22 cellular contexts compared by ENCODE assay signal in the genomic region with DNA sequence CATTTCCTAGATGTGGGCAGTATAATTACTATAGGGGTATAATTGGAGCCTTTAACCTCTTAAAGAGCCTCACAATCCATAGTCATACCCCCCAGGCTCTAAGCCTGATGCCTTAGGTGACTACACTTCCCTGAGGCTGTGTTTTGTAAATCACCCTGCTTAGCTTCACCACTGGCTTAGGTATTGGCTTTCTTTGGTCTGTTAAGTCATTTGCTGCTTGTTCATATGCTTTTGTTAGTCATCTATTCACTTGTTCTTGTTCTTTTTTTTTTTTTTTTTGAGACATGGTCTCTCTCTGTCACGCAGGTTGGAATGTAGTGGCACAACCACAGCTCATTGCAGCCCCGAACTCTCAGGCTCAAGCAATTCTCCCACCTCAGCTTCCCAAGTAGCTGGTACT. TPM values are rescaled to one million over a fixed set of nuclear protein-coding genes. Genes with fewer than 3 reads are reported as not detected.
DNase-seq lines count a peak whose midpoint lies in the region; ATAC-seq, FAIRE-seq and TF ChIP-seq lines count a peak whose summit lies in the region.
"Had no signal": no experiment of that assay in that cellular context is flagged by ENCODE, and none has a peak within 500 bp of the region (broad histone marks: within the 10 kb centered on the region; RNA-seq: fewer than 3 reads in every experiment).

No MANE protein-coding gene starts in this region.

- POLR2A ChIA-PET in CD8-positive, alpha-beta T cell (lab: Charles Lee): no interaction called here

- dilution Hi-C loops in keratinocyte (cut with MboI; ENCODE audit: extremely low pct_ligation_motif_present, low sequenced_read_pairs): no loop called here

- H3K9me3 Mint-ChIP-seq in CD8-positive, alpha-beta T cell: no peaks in the 10 kb centered on the region

- no peaks in the 10 kb centered on the region for H3K9me1 ChIP-seq in keratinocyte (ENCODE audit: control insufficient read depth, extremely low read depth, insufficient read depth, low read length)

- H3K27me3 ChIP-seq in CD8-positive, alpha-beta T cell (ENCODE audit: insufficient read depth, low read length): no peaks in the 10 kb centered on the region
- no peaks in the 10 kb centered on the region for H3K27me3 ChIP-seq in keratinocyte (ENCODE audit: control insufficient read depth, extremely low read depth, insufficient read depth, low read length)
- H3K27me3 ChIP-seq in tibial artery: no peaks in the 10 kb centered on the region
- H3K27me3 ChIP-seq: adrenal gland, esophagus squamous epithelium, hepatocyte had no signal

- peaks cover 4% of the 10 kb centered on the region for H3K36me3 ChIP-seq in CD8-positive, alpha-beta T cell (ENCODE audit: insufficient read depth, low read length)
- peaks cover 3 to 4% of the 10 kb centered on the region in 2 experiments for H3K36me3 ChIP-seq in keratinocyte (ENCODE audit: control insufficient read depth in 2 of 2, extremely low read depth in 1 of 2, insufficient read depth in 2 of 2, low read length in 2 of 2)
- H3K36me3 ChIP-seq in tibial artery: peaks cover 35 to 56% (median 41%) of the 10 kb centered on the region in 3 donors

- no peaks in the 10 kb centered on the region for H3K9me3 ChIP-seq in CD8-positive, alpha-beta T cell (ENCODE audit: low read length)
- H3K9me3 ChIP-seq in keratinocyte (ENCODE audit: control insufficient read depth, low read depth, low read length) (no peaks in the 10 kb centered on the region), tibial artery (no peaks in the 10 kb centered on the region)
- H3K9me3 ChIP-seq: adrenal gland, esophagus squamous epithelium, HAP-1 had no signal

- peaks cover 15% of the 10 kb centered on the region for H3K4me1 ChIP-seq in CD8-positive, alpha-beta T cell (ENCODE audit: insufficient read depth, low read length)
- H3K4me1 ChIP-seq in keratinocyte (ENCODE audit: control insufficient read depth, extremely low read depth, insufficient read depth, low read length) (peaks cover 14% of the 10 kb centered on the region), tibial artery (peaks cover 0 to 6% (median 3%) of the 10 kb centered on the region in 4 donors)
- H3K4me1 ChIP-seq: HAP-1 had no signal

- TF ChIP-seq CTCF in CD8-positive, alpha-beta T cell (IDR thresholded peaks at IDR 0.05): no peak
- TF ChIP-seq CTCF in astrocyte of the spinal cord (IDR thresholded peaks at IDR 0.05; ENCODE audit: low read depth, low read length) (no peak), keratinocyte (optimal IDR thresholded peaks at IDR 0.05 in 1 of 3, IDR thresholded peaks at IDR 0.05 in 1 of 3, conservative IDR thresholded peaks at IDR 0.05 in 1 of 3; ENCODE audit: extremely low read depth in 1 of 3, insufficient read depth in 2 of 3, low read length in 3 of 3) (no peak), tibial artery (IDR thresholded peaks at IDR 0.05) (no peak)

- H3K36me3 Mint-ChIP-seq in CD8-positive, alpha-beta T cell: peaks cover 78% of the 10 kb centered on the region

- H3K4me3 Mint-ChIP-seq in CD8-positive, alpha-beta T cell: no peak overlapping the region

- no peaks in the 10 kb centered on the region for H4K20me1 ChIP-seq in keratinocyte (ENCODE audit: control insufficient read depth, extremely low read depth, insufficient read depth, low read length)

- intact Hi-C loops in CD8-positive, alpha-beta T cell (cut with DNase I, micrococcal nuclease): no loop called here
- intact Hi-C loops in tibial artery (cut with DNase I; ENCODE audit: low total_unique reads): no loop called here

- H3K4me2 ChIP-seq in keratinocyte (ENCODE audit: control insufficient read depth, extremely low read depth, insufficient read depth, low read depth, low read length): no peak overlapping the region
- H3K4me2 ChIP-seq: hepatocyte had no signal

- no peaks in the 10 kb centered on the region for H3K79me2 ChIP-seq in keratinocyte (ENCODE audit: control insufficient read depth, insufficient read depth, low read length)

- H2AFZ ChIP-seq in keratinocyte (ENCODE audit: control insufficient read depth, low read length): no peak overlapping the region
- H2AFZ ChIP-seq: hepatocyte had no signal

- H3K27ac Mint-ChIP-seq in CD8-positive, alpha-beta T cell: peak overlapping the region; percentile 62

- no peak for DNase-seq in CD8-positive, alpha-beta T cell
- peak; percentile 16 for DNase-seq in HK-2 (ENCODE audit: unreplicated experiment)
- DNase-seq in astrocyte of the spinal cord (ENCODE audit: low read depth, low spot score): peak; percentile 7
- DNase-seq in keratinocyte (ENCODE audit: low read depth, low spot score): peak; percentile 30
- no peak for DNase-seq in effector CD8-positive, alpha-beta T cell (lab: John Stamatoyannopoulos, UW)
- no peak for DNase-seq in NCI-H146 treated with DMSO at 0.1 percent for 48 hours (lab: John Stamatoyannopoulos, UW; ENCODE audit: unreplicated experiment)
- DNase-seq in tibial artery: no peak
- DNase-seq in hippocampal formation (lab: John Stamatoyannopoulos, UW): no peak
- DNase-seq: activated CD4-positive, alpha-beta T cell treated with anti-CD3 and anti-CD28 coated beads, Interleukin-2, amount 50 U/mL, for 1 hour; adrenal gland; esophagus squamous epithelium; left cardiac atrium; NCI-H2081 treated with DMSO at 0.1 percent for 48 hours; NCI-H524 treated with DMSO at 0.1 percent for 48 hours; occipital lobe; stimulated activated CD4-positive, alpha-beta T cell treated with anti-CD3 and anti-CD28 coated beads, Interleukin-2, amount 100 ng/mL, for 24 hours; substantia nigra had no signal

- no peak overlapping the region for H3K4me3 ChIP-seq in CD8-positive, alpha-beta T cell (ENCODE audit: low read depth, low read length)
- H3K4me3 ChIP-seq in astrocyte of the spinal cord (ENCODE audit: low read depth, low read length): no peak overlapping the region
- no peak overlapping the region for H3K4me3 ChIP-seq in keratinocyte (ENCODE audit: control insufficient read depth in 2 of 3, extremely low read depth in 1 of 3, insufficient read depth in 2 of 3, low read depth in 1 of 3, low read length in 3 of 3)
- no peak overlapping the region for H3K4me3 ChIP-seq in tibial artery
- H3K4me3 ChIP-seq: adrenal gland, coronary artery, esophagus squamous epithelium, HAP-1, hepatocyte had no signal

- H3K27me3 Mint-ChIP-seq in CD8-positive, alpha-beta T cell (ENCODE audit: low read depth): no peaks in the 10 kb centered on the region

- CTCF ChIA-PET in CD8-positive, alpha-beta T cell (lab: Charles Lee): no interaction called here

- in situ Hi-C loops in astrocyte of the spinal cord (cut with HindIII; ENCODE audit: low sequenced_read_pairs): no loop called here

- no peak overlapping the region for H3K27ac ChIP-seq in CD8-positive, alpha-beta T cell (ENCODE audit: low read depth, low read length)
- peak overlapping the region; percentile 38 for H3K27ac ChIP-seq in keratinocyte (ENCODE audit: control insufficient read depth, insufficient read depth, low read length)
- no peak overlapping the region for H3K27ac ChIP-seq in tibial artery
- H3K27ac ChIP-seq: adrenal gland, coronary artery, hepatocyte had no signal

- no peak overlapping the region for H3K9ac ChIP-seq in keratinocyte (ENCODE audit: control insufficient read depth, extremely low read depth, insufficient read depth, low read length)

- no peak for ATAC-seq in CD8-positive, alpha-beta T cell
- ATAC-seq: HepG2, left cardiac atrium, sciatic nerve had no signal

- FAIRE-seq in keratinocyte (lab: Jason Lieb, UNC): peak; percentile 36
- FAIRE-seq: HepG2 had no signal

- H3K4me1 Mint-ChIP-seq in CD8-positive, alpha-beta T cell (ENCODE audit: low read depth): peaks cover 49% of the 10 kb centered on the region

RNA-seq across cellular contexts. Expression of a gene that starts 26.7 kb away (rescaled TPM):
- 1 to 10 TPM; 7.8 to 8.4 TPM for total RNA-seq in CD8-positive, alpha-beta T cell
- 9.4 to 9.8 TPM (median 9.6 TPM) in 3 replicates for polyA plus RNA-seq in keratinocyte
- polyA plus RNA-seq in keratinocyte (2011; ENCODE audit: low read depth): 16.6 TPM
- polyA plus RNA-seq in keratinocyte (2011; cell fraction: cytosol; rRNA removed): 8.5 and 10.8 TPM in 2 replicates
- polyA plus RNA-seq in keratinocyte (2011; cell fraction: nucleus; rRNA removed): 13.2 and 13.7 TPM in 2 replicates
- polyA plus RNA-seq in keratinocyte (2012; ENCODE audit: low replicate concordance): 6.9 TPM in 2 replicates
- 8.2 to 16.5 TPM (median 15.5 TPM) in 3 replicates for polyA minus RNA-seq in keratinocyte
- polyA minus RNA-seq in keratinocyte (2011; cell fraction: cytosol; rRNA and poly(A)+ RNA removed): 7.9 TPM
- 7.9 and 14.7 TPM in 2 replicates for polyA minus RNA-seq in keratinocyte (2011; cell fraction: nucleus; rRNA and poly(A)+ RNA removed)

RNA-seq across cellular contexts. Expression of a gene that starts 26.7 kb away (rescaled TPM):
- total RNA-seq in CD8-positive, alpha-beta T cell: 10 to 100 TPM; 15.3 to 17.3 TPM
- polyA plus RNA-seq in keratinocyte: 6.4 to 11.8 TPM (median 9.8 TPM) in 3 replicates
- 15.7 TPM for polyA plus RNA-seq in keratinocyte (2011; ENCODE audit: low read depth)
- polyA plus RNA-seq in keratinocyte (2011; cell fraction: cytosol; rRNA removed): 7.4 and 10.7 TPM in 2 replicates
- 3.9 and 8.2 TPM in 2 replicates for polyA plus RNA-seq in keratinocyte (2011; cell fraction: nucleus; rRNA removed)
- 7.3 and 11.3 TPM in 2 replicates for polyA plus RNA-seq in keratinocyte (2012; ENCODE audit: low replicate concordance)
- polyA minus RNA-seq in keratinocyte: 0.98 to 3.4 TPM (median 1.7 TPM) in 3 replicates
- 3.1 TPM for polyA minus RNA-seq in keratinocyte (2011; cell fraction: cytosol; rRNA and poly(A)+ RNA removed)
- polyA minus RNA-seq in keratinocyte (2011; cell fraction: nucleus; rRNA and poly(A)+ RNA removed): 1.2 and 2.5 TPM in 2 replicates

Comparison
In these comparisons a context has a peak if more than half of its experiments do, and no peak if none do; other contexts are left out.
1. DNase-seq: peak in HK-2 (single experiment), astrocyte of the spinal cord (single experiment) and keratinocyte (single experiment); none in CD8-positive, alpha-beta T cell (0 of 7), effector CD8-positive, alpha-beta T cell (single experiment), NCI-H146 treated with DMSO at 0.1 percent for 48 hours (single experiment), tibial artery (0 of 2) and hippocampal formation (0 of 2).